1 cellular context compared by ENCODE assay signal in the genomic region with DNA sequence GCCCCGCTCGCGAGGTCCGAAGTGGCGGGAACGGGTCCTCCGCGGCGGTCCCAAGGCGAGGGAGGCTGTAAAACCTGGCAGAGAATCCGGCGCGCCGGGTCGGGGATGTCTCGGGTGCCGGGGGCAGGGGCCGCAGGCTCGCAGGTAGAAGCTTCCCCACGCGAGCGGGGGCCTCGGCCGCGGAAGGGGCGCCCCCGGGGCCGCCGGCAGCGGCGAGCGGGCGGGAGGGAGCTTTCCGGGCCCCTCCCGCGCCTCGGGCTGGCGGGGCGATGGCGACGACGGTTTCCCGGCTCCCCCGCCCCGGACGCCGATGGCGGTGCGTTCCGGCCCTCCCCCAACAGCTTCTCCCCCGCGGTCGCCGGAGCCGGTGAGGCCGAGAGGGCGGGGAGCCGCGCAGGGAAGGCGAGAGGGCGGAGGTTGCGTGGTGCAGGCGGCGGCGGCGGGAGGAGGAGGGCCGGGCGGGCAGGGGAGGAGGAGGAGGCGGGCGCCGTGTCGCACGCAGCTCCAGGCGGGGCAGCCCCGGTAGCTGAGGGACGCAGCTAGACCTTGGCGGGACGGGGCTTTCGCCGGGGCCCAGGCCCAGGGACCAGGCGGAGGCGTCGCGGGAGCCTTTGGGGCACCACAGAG.
TF ChIP-seq lines count a peak whose summit lies in the region.

Gene CUL1 (plus strand): TSS at position 507 of the 627 bp plus-strand sequence. CDS start 31,220 bp downstream, outside the sequence.

TF ChIP-seq in HepG2, 621 proteins besides CTCF, POLR2A, EP300 and RAD21 (continued from another document and continues in another):
- TF ChIP-seq PCBP1 (IDR thresholded peaks at IDR 0.05; ENCODE audit: borderline replicate concordance, low read depth, low read length), result no peak
- TF ChIP-seq FOXK1 (CRISPR knock-in tag; IDR thresholded peaks at IDR 0.05; ENCODE audit: borderline replicate concordance, low read depth), result no peak
- TF ChIP-seq ATM (IDR thresholded peaks at IDR 0.05; ENCODE audit: borderline replicate concordance), result no peak
- TF ChIP-seq, protein P1, sequence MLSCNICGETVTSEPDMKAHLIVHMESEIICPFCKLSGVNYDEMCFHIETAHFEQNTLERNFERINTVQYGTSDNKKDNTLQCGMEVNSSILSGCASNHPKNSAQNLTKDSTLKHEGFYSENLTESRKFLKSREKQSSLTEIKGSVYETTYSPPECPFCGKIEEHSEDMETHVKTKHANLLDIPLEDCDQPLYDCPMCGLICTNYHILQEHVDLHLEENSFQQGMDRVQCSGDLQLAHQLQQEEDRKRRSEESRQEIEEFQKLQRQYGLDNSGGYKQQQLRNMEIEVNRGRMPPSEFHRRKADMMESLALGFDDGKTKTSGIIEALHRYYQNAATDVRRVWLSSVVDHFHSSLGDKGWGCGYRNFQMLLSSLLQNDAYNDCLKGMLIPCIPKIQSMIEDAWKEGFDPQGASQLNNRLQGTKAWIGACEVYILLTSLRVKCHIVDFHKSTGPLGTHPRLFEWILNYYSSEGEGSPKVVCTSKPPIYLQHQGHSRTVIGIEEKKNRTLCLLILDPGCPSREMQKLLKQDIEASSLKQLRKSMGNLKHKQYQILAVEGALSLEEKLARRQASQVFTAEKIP (CRISPR knock-in tag; IDR thresholded peaks at IDR 0.05; ENCODE audit: borderline replicate concordance), result no peak
- TF ChIP-seq CERS6 (CRISPR knock-in tag; IDR thresholded peaks at IDR 0.05), result no peak
- 0 out of 2 replicates have a peak, but pooled peaks have one; percentile 26 for TF ChIP-seq CBFB (CRISPR knock-in tag; IDR thresholded peaks at IDR 0.05)
- no peak for TF ChIP-seq ZEB1 (IDR thresholded peaks at IDR 0.05; ENCODE audit: insufficient replicate concordance, low read depth)
- no peak for TF ChIP-seq BCLAF1 (IDR thresholded peaks at IDR 0.05)
- TF ChIP-seq ZNF317 (CRISPR knock-in tag; IDR thresholded peaks at IDR 0.05), result no peak
- 0 out of 2 replicates have a peak, but pooled peaks have one; percentile 4 for TF ChIP-seq PHF20 (CRISPR knock-in tag; IDR thresholded peaks at IDR 0.05)
- no peak for TF ChIP-seq ZNF891 (CRISPR knock-in tag; IDR thresholded peaks at IDR 0.05)
- TF ChIP-seq, protein P2, sequence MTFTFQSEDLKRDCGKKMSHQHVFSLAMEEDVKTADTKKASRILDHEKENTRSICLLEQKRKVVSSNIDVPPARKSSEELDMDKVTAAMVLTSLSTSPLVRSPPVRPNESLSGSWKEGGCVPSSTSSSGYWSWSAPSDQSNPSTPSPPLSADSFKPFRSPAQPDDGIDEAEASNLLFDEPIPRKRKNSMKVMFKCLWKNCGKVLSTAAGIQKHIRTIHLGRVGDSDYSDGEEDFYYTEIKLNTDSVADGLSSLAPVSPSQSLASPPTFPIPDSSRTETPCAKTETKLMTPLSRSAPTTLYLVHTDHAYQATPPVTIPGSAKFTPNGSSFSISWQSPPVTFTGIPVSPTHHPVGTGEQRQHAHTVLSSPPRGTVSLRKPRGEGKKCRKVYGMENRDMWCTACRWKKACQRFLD (CRISPR knock-in tag; IDR thresholded peaks at IDR 0.05; ENCODE audit: borderline replicate concordance), result no peak
- TF ChIP-seq, protein P3, sequence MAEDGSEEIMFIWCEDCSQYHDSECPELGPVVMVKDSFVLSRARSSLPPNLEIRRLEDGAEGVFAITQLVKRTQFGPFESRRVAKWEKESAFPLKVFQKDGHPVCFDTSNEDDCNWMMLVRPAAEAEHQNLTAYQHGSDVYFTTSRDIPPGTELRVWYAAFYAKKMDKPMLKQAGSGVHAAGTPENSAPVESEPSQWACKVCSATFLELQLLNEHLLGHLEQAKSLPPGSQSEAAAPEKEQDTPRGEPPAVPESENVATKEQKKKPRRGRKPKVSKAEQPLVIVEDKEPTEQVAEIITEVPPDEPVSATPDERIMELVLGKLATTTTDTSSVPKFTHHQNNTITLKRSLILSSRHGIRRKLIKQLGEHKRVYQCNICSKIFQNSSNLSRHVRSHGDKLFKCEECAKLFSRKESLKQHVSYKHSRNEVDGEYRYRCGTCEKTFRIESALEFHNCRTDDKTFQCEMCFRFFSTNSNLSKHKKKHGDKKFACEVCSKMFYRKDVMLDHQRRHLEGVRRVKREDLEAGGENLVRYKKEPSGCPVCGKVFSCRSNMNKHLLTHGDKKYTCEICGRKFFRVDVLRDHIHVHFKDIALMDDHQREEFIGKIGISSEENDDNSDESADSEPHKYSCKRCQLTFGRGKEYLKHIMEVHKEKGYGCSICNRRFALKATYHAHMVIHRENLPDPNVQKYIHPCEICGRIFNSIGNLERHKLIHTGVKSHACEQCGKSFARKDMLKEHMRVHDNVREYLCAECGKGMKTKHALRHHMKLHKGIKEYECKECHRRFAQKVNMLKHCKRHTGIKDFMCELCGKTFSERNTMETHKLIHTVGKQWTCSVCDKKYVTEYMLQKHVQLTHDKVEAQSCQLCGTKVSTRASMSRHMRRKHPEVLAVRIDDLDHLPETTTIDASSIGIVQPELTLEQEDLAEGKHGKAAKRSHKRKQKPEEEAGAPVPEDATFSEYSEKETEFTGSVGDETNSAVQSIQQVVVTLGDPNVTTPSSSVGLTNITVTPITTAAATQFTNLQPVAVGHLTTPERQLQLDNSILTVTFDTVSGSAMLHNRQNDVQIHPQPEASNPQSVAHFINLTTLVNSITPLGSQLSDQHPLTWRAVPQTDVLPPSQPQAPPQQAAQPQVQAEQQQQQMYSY (CRISPR knock-in tag; IDR thresholded peaks at IDR 0.05), result peak; percentile 98
- TF ChIP-seq, protein P4, sequence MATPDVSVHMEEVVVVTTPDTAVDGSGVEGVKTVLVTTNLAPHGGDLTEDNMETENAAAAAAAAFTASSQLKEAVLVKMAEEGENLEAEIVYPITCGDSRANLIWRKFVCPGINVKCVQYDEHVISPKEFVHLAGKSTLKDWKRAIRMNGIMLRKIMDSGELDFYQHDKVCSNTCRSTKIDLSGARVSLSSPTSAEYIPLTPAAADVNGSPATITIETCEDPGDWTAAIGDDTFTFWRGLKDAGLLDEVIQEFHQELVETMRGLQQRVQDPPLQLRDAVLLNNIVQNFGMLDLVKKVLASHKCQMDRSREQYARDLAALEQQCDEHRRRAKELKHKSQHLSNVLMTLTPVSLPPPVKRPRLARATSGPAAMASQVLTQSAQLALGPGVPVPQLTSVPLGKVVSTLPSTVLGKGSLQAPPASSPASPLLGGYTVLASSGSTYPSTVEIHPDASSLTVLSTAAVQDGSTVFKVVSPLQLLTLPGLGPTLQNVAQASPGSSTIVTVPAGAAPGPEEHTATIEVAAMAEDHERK (CRISPR knock-in tag; IDR thresholded peaks at IDR 0.05; ENCODE audit: low read depth), result 0 out of 2 replicates have a peak, but pooled peaks have one; percentile 18
- TF ChIP-seq ZNF318 (CRISPR knock-in tag; IDR thresholded peaks at IDR 0.05), result no peak
- no peak for TF ChIP-seq NFE2L1 (CRISPR knock-in tag; IDR thresholded peaks at IDR 0.05; ENCODE audit: borderline replicate concordance)
- peak; percentile 34; the same call in 1 of the 2 replicates for TF ChIP-seq ETV5 (CRISPR knock-in tag; IDR thresholded peaks at IDR 0.05; ENCODE audit: borderline replicate concordance)
- TF ChIP-seq, protein P5, sequence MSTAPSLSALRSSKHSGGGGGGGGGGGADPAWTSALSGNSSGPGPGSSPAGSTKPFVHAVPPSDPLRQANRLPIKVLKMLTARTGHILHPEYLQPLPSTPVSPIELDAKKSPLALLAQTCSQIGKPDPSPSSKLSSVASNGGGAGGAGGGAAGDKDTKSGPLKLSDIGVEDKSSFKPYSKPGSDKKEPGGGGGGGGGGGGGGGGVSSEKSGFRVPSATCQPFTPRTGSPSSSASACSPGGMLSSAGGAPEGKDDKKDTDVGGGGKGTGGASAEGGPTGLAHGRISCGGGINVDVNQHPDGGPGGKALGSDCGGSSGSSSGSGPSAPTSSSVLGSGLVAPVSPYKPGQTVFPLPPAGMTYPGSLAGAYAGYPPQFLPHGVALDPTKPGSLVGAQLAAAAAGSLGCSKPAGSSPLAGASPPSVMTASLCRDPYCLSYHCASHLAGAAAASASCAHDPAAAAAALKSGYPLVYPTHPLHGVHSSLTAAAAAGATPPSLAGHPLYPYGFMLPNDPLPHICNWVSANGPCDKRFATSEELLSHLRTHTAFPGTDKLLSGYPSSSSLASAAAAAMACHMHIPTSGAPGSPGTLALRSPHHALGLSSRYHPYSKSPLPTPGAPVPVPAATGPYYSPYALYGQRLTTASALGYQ (CRISPR knock-in tag; IDR thresholded peaks at IDR 0.05), result no peak
- TF ChIP-seq ZSCAN29 (CRISPR knock-in tag; conservative IDR thresholded peaks at IDR 0.05), result no peak
- TF ChIP-seq, protein P6, sequence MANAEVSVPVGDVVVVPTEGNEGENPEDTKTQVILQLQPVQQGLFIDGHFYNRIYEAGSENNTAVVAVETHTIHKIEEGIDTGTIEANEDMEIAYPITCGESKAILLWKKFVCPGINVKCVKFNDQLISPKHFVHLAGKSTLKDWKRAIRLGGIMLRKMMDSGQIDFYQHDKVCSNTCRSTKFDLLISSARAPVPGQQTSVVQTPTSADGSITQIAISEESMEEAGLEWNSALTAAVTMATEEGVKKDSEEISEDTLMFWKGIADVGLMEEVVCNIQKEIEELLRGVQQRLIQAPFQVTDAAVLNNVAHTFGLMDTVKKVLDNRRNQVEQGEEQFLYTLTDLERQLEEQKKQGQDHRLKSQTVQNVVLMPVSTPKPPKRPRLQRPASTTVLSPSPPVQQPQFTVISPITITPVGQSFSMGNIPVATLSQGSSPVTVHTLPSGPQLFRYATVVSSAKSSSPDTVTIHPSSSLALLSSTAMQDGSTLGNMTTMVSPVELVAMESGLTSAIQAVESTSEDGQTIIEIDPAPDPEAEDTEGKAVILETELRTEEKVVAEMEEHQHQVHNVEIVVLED (CRISPR knock-in tag; IDR thresholded peaks at IDR 0.05; ENCODE audit: borderline replicate concordance), result no peak
- TF ChIP-seq FLYWCH1 (CRISPR knock-in tag; IDR thresholded peaks at IDR 0.05), result no peak
- no peak for TF ChIP-seq REPIN1 (CRISPR knock-in tag; IDR thresholded peaks at IDR 0.05; ENCODE audit: borderline replicate concordance, low read depth)
